Comparison of ENCODE assay signal across 24 cellular contexts in genomic region chr10:110389250-110389649, GRCh38.
A peak's percentile ranks its signal among the peaks of the same experiment; 100 is the strongest.
DNase-seq lines count a peak whose midpoint lies in the region; ATAC-seq, FAIRE-seq and TF ChIP-seq lines count a peak whose summit lies in the region.
"Had no signal": no experiment of that assay in that cellular context is flagged by ENCODE, and none has a peak within 500 bp of the region (broad histone marks: within the 10 kb centered on the region; RNA-seq: fewer than 3 reads in every experiment).

No MANE protein-coding gene starts in this region.

- H3K4me3 ChIP-seq in MM.1S (ENCODE audit: low read length) (no peak overlapping the region), GM12878 (no peak overlapping the region), neuronal stem cell (ENCODE audit: low read length in 2 of 2) (no peak overlapping the region)
- H3K4me3 ChIP-seq: gastroesophageal sphincter, right atrium auricular region, spleen, testis, vagina had no signal

- H3K18ac ChIP-seq in neuronal stem cell (ENCODE audit: low read length), result no peak overlapping the region

- no peaks in the 10 kb centered on the region for H3K9me3 Mint-ChIP-seq in activated CD8-positive, alpha-beta memory T cell treated with anti-CD3 and anti-CD28 coated beads, Interleukin-2, amount 10 ng/mL, durations not matched to agents 7 days and 5 days (ENCODE audit: low read depth)
- H3K9me3 Mint-ChIP-seq: stimulated activated memory B cell treated with anti-CD40 and anti-IgM and Interleukin-4, amounts not matched to agents 10 μg/mL and 1 μg/mL and 100 μg/mL, for 72 hours; T-helper 1 cell treated with Interleukin-12 subunit alpha and Interleukin-12 subunit beta and Interleukin-4 antibody, amounts not matched to agents 30 μg/mL and 1 μg/mL, for 36 hours had no signal

- no peak for FAIRE-seq in GM12878 (lab: Jason Lieb, UNC)

- no peak for TF ChIP-seq RAD21 in GM12878 (IDR thresholded peaks at IDR 0.05; ENCODE audit: insufficient read depth, low read depth, low read length)

- TF ChIP-seq POLR2A in GM12878 (IDR thresholded peaks at IDR 0.05; ENCODE audit: low read depth, low read length), result no peak

- H3K36me3 ChIP-seq in MM.1S (replicated peaks; ENCODE audit: insufficient read depth, low read length), result no peaks in the 10 kb centered on the region
- H3K36me3 ChIP-seq in GM12878 (ENCODE audit: control insufficient read depth in 2 of 2, insufficient read depth in 2 of 2, low read length in 1 of 2), result no peaks in the 10 kb centered on the region
- no peaks in the 10 kb centered on the region for H3K36me3 ChIP-seq in neuronal stem cell (replicated peaks in 1 of 2; ENCODE audit: control insufficient read depth in 2 of 2, insufficient read depth in 2 of 2, low read length in 2 of 2)
- H3K36me3 ChIP-seq: BE2C, gastroesophageal sphincter, right atrium auricular region, spleen, vagina had no signal

- H3K27ac Mint-ChIP-seq in activated CD8-positive, alpha-beta memory T cell treated with anti-CD3 and anti-CD28 coated beads, Interleukin-2, amount 10 ng/mL, durations not matched to agents 7 days and 5 days, result peak overlapping the region; percentile 92

- H2BK120ac ChIP-seq in neuronal stem cell (ENCODE audit: low read depth, low read length), result no peak overlapping the region

- SMC1A ChIA-PET in GM12878 (lab: Charles Lee; ENCODE audit: uncharacterized antibody, unreplicated experiment), result interaction anchor here (0.7 to 4.0 kb wide), 13 partner anchors 13 to 143 kb away, joined by 3 to 22 read pairs (median 4); no protein-coding TSS in a partner anchor

- H3K27ac ChIP-seq in MM.1S (ENCODE audit: low read length), result peak overlapping the region; percentile 99; the same call in 1 of the 2 replicates
- H3K27ac ChIP-seq in GM12878 (ENCODE audit: control insufficient read depth, insufficient read depth), result no peak overlapping the region
- H3K27ac ChIP-seq in neuronal stem cell (replicated peaks; ENCODE audit: low read length), result no peak overlapping the region
- H3K27ac ChIP-seq: gastroesophageal sphincter, parathyroid adenoma, right atrium auricular region, spleen, testis, vagina had no signal

- no peaks in the 10 kb centered on the region for H4K20me1 ChIP-seq in MM.1S (ENCODE audit: insufficient read depth, low read length)
- no peaks in the 10 kb centered on the region for H4K20me1 ChIP-seq in GM12878 (ENCODE audit: control insufficient read depth, insufficient read depth)

- no peaks in the 10 kb centered on the region for H3K79me1 ChIP-seq in neuronal stem cell (ENCODE audit: low read depth, low read length)

- peak overlapping the region; percentile 27 for H4K91ac ChIP-seq in neuronal stem cell (ENCODE audit: low read depth, low read length, poor library complexity)

- H3K27me3 Mint-ChIP-seq in activated CD8-positive, alpha-beta memory T cell treated with anti-CD3 and anti-CD28 coated beads, Interleukin-2, amount 10 ng/mL, durations not matched to agents 7 days and 5 days, result no peaks in the 10 kb centered on the region

- peaks cover 1% of the 10 kb centered on the region for H3K36me3 Mint-ChIP-seq in activated CD8-positive, alpha-beta memory T cell treated with anti-CD3 and anti-CD28 coated beads, Interleukin-2, amount 10 ng/mL, durations not matched to agents 7 days and 5 days
- H3K36me3 Mint-ChIP-seq: stimulated activated memory B cell treated with anti-CD40 and anti-IgM and Interleukin-4, amounts not matched to agents 10 μg/mL and 1 μg/mL and 100 μg/mL, for 72 hours had no signal

- H3K9ac ChIP-seq in MM.1S (ENCODE audit: low read length), result no peak overlapping the region
- H3K9ac ChIP-seq in GM12878 (ENCODE audit: control insufficient read depth, insufficient read depth, low read length), result no peak overlapping the region
- no peak overlapping the region for H3K9ac ChIP-seq in neuronal stem cell (ENCODE audit: low read depth, low read length, poor library complexity)
- H3K9ac ChIP-seq: parathyroid adenoma had no signal

- peaks cover 39% of the 10 kb centered on the region for H3K4me1 Mint-ChIP-seq in activated CD8-positive, alpha-beta memory T cell treated with anti-CD3 and anti-CD28 coated beads, Interleukin-2, amount 10 ng/mL, durations not matched to agents 7 days and 5 days

- POLR2A ChIA-PET in GM12878 (lab: Charles Lee), result interaction anchor here (1.1 to 1.9 kb wide), 3 partner anchors 7 to 25 kb away, joined by 3 to 5 read pairs (median 5); no protein-coding TSS in a partner anchor

- no peak for TF ChIP-seq EP300 in GM12878 (IDR thresholded peaks at IDR 0.05; ENCODE audit: borderline replicate concordance in 1 of 2, control insufficient read depth in 1 of 2, low read depth in 2 of 2, low read length in 2 of 2)

- no TSS peak for BruUV-seq in GM12878 (replicated peaks; lab: Mats Ljungman, UMichigan)

- CTCF ChIA-PET in activated CD8-positive, alpha-beta memory T cell treated with anti-CD3 and anti-CD28 coated beads, Interleukin-2, amount 10 ng/mL, durations not matched to agents 7 days and 5 days (lab: Charles Lee), result interaction anchor here (1.1 kb wide), 1 partner anchor 9 kb away, joined by 3 read pairs; no protein-coding TSS in a partner anchor
- CTCF ChIA-PET in GM12878 (lab: Yijun Ruan, JAX), result interaction anchor here (0.8 to 1.9 kb wide), 6 partner anchors 20 to 158 kb away, joined by 3 to 7 read pairs (median 4); no protein-coding TSS in a partner anchor

- H2BK15ac ChIP-seq in neuronal stem cell (ENCODE audit: low read length), result no peak overlapping the region

- H3K9me2 ChIP-seq in MM.1S (replicated peaks; ENCODE audit: insufficient read depth, low read length), result no peaks in the 10 kb centered on the region

- intact Hi-C loops in GM12878 (cut with micrococcal nuclease; ENCODE audit: unreplicated experiment), result no loop called here

- no peak overlapping the region for H2BK12ac ChIP-seq in neuronal stem cell (ENCODE audit: low read length)

- no peak overlapping the region for H2AK5ac ChIP-seq in neuronal stem cell (ENCODE audit: low read depth, low read length)

- WGBS in GM12878 (ENCODE audit: insufficient coverage, insufficient replicate concordance, low lambda C conversion rate, missing lambda C conversion rate), result 88% methylated on average over 8 of the region's 8 CpGs
- no CpG with 5 or more reads among the region's 8 CpGs for WGBS in neuronal stem cell (ENCODE audit: extremely low coverage in 2 of 2, insufficient read length in 2 of 2, insufficient replicate concordance in 1 of 2), 2 donors

- RAD21 ChIA-PET in GM12878 (lab: Charles Lee; ENCODE audit: unreplicated experiment), result interaction anchor here (1.2 to 6.2 kb wide), 4 partner anchors 22 to 103 kb away, joined by 3 to 68 read pairs (median 7); no protein-coding TSS in a partner anchor

- H3K14ac ChIP-seq in neuronal stem cell (ENCODE audit: low read length), result no peak overlapping the region

- no peak for DNase-seq in activated CD8-positive, alpha-beta memory T cell treated with anti-CD3 and anti-CD28 coated beads, Interleukin-2, amount 10 ng/mL, durations not matched to agents 7 days and 5 days
- DNase-seq in activated CD8-positive, alpha-beta memory T cell treated with anti-CD3 and anti-CD28 coated beads for 24 hours, result no peak
- DNase-seq in MM.1S (no peak), GM12878 (ENCODE audit: low read depth, low spot score) (no peak), neuronal stem cell (ENCODE audit: low spot score) (no peak), left lobe of liver (ENCODE audit: low spot score) (no peak)
- DNase-seq: Caco-2; effector CD8-positive, alpha-beta T cell; hypothalamus; NCI-H1105; NCI-H2029; spleen; stimulated activated CD4-positive, alpha-beta T cell treated with anti-CD3 and anti-CD28 coated beads, Interleukin-2, amount 100 ng/mL, for 48 hours; testis had no signal

- no peak for TF ChIP-seq CTCF in MM.1S (IDR thresholded peaks at IDR 0.05; ENCODE audit: low read length)
- TF ChIP-seq CTCF in GM12878 (IDR thresholded peaks at IDR 0.05 in 2 of 3, conservative IDR thresholded peaks at IDR 0.05 in 1 of 3; ENCODE audit: control insufficient read depth in 2 of 3, extremely low read depth in 1 of 3, insufficient read depth in 1 of 3, low read depth in 3 of 3, low read length in 3 of 3), result no peak

- H3K4me3 Mint-ChIP-seq in activated CD8-positive, alpha-beta memory T cell treated with anti-CD3 and anti-CD28 coated beads, Interleukin-2, amount 10 ng/mL, durations not matched to agents 7 days and 5 days, result no peak overlapping the region
- H3K4me3 Mint-ChIP-seq: stimulated activated memory B cell treated with anti-CD40 and anti-IgM and Interleukin-4, amounts not matched to agents 10 μg/mL and 1 μg/mL and 100 μg/mL, for 72 hours; T-helper 1 cell treated with Interleukin-12 subunit alpha and Interleukin-12 subunit beta and Interleukin-4 antibody, amounts not matched to agents 30 μg/mL and 1 μg/mL, for 36 hours had no signal

- in situ Hi-C loops in GM12878 (cut with MboI), result no loop called here

- H2AFZ ChIP-seq in MM.1S (ENCODE audit: low read length) (no peak overlapping the region), GM12878 (ENCODE audit: control insufficient read depth, low read depth, low read length) (0 out of 2 replicates have a peak overlapping the region, but pooled peaks have one; percentile 15), neuronal stem cell (ENCODE audit: low read length) (no peak overlapping the region)
- H2AFZ ChIP-seq: parathyroid adenoma had no signal

- no peak overlapping the region for H3K23ac ChIP-seq in neuronal stem cell (ENCODE audit: low read depth, low read length, poor library complexity)

- H3K4me1 ChIP-seq in MM.1S (ENCODE audit: low read length) (peaks cover 46% of the 10 kb centered on the region), GM12878 (ENCODE audit: control insufficient read depth, insufficient read depth, low read length) (peaks cover 26% of the 10 kb centered on the region), neuronal stem cell (ENCODE audit: control insufficient read depth in 2 of 2, insufficient read depth in 1 of 2, low read depth in 1 of 2, low read length in 2 of 2) (peaks cover 0 to 14% of the 10 kb centered on the region in 2 donors)
- H3K4me1 ChIP-seq: gastroesophageal sphincter, parathyroid adenoma, right atrium auricular region had no signal

- H3K4ac ChIP-seq in neuronal stem cell (ENCODE audit: low read length), result no peak overlapping the region

- no peak for ATAC-seq in activated CD8-positive, alpha-beta memory T cell treated with anti-CD3 and anti-CD28 coated beads, Interleukin-2, amount 10 ng/mL, durations not matched to agents 7 days and 5 days
- no peak for ATAC-seq in GM12878
- no peak for ATAC-seq in HG03521 (IDR thresholded peaks at IDR 0.05; ENCODE audit: unreplicated experiment)
- no peak for ATAC-seq in left lobe of liver
- ATAC-seq in GM21737 (IDR thresholded peaks at IDR 0.05; ENCODE audit: unreplicated experiment), result no peak
- ATAC-seq: gastroesophageal sphincter, HCT116 had no signal

- H3K4me2 ChIP-seq in MM.1S (ENCODE audit: low read depth, low read length), result 0 out of 2 replicates have a peak overlapping the region, but pooled peaks have one; percentile 84
- H3K4me2 ChIP-seq in GM12878 (ENCODE audit: control insufficient read depth, insufficient read depth), result no peak overlapping the region; the same call in 1 of the 2 replicates
- H3K4me2 ChIP-seq in neuronal stem cell (ENCODE audit: insufficient read depth, low read length, poor library complexity, severe bottlenecking), result no peak overlapping the region

- H3K27me3 ChIP-seq in MM.1S (replicated peaks; ENCODE audit: insufficient read depth, low read length), result no peaks in the 10 kb centered on the region
- no peaks in the 10 kb centered on the region for H3K27me3 ChIP-seq in GM12878 (replicated peaks in 1 of 2; ENCODE audit: control insufficient read depth in 2 of 2, insufficient read depth in 2 of 2, low read length in 1 of 2)
- H3K27me3 ChIP-seq in neuronal stem cell (ENCODE audit: control insufficient read depth in 3 of 3, insufficient read depth in 3 of 3, low read depth in 1 of 3, low read length in 3 of 3), result peaks cover 0 to 11% (median 0%) of the 10 kb centered on the region in 3 experiments
- H3K27me3 ChIP-seq: BE2C, right atrium auricular region, spleen, testis, vagina had no signal

- H3K79me2 ChIP-seq in MM.1S (ENCODE audit: low read length) (no peaks in the 10 kb centered on the region), GM12878 (ENCODE audit: control insufficient read depth, insufficient read depth, low read length) (no peaks in the 10 kb centered on the region)
- H3K79me2 ChIP-seq: parathyroid adenoma had no signal

- H2BK5ac ChIP-seq in neuronal stem cell (ENCODE audit: low read length), result no peak overlapping the region

- H3K9me3 ChIP-seq in MM.1S (replicated peaks; ENCODE audit: insufficient read depth, low read length) (no peaks in the 10 kb centered on the region), GM12878 (replicated peaks; ENCODE audit: control insufficient read depth, insufficient read depth, low read length) (no peaks in the 10 kb centered on the region; the same call in 2 of the 3 replicates), neuronal stem cell (replicated peaks in 1 of 2; ENCODE audit: control insufficient read depth in 2 of 2, insufficient read depth in 1 of 2, low read depth in 1 of 2, low read length in 2 of 2) (no peaks in the 10 kb centered on the region)
- H3K9me3 ChIP-seq: BE2C, Caco-2, gastroesophageal sphincter, right atrium auricular region, spleen, testis, vagina had no signal

- H3F3A ChIP-seq in MM.1S (ENCODE audit: insufficient read depth, low read length), result peaks cover 26% of the 10 kb centered on the region

- no peak overlapping the region for H4K8ac ChIP-seq in neuronal stem cell (ENCODE audit: low read depth, low read length)
